30 cellular contexts compared by ENCODE assay signal in the genomic region with DNA sequence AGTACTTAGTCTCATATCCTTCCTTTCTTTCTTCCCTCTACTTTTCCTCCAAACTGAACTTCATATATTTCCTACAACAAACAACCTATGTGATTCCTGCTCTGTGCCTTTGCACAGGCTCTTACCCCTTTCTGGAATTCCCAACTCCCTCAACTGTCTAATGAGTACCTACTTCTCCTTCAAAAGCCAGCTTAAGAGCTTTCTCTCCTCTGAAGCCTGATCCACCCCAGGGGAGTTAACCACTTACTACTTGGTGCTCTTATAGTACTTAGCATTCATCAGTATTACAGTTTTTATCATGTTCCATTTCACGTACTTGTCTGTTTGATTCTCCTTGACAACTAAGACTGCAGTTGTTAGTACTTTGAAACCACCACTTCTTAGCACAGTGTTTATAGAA.
"Had no signal": no experiment of that assay in that cellular context is flagged by ENCODE, and none has a peak within 500 bp of the region (broad histone marks: within the 10 kb centered on the region; RNA-seq: fewer than 3 reads in every experiment).

No MANE protein-coding gene starts in this region.

- H3K36me3 ChIP-seq: brain microvascular endothelial cell, gastroesophageal sphincter, heart left ventricle, vagina had no signal

- H3K4me1 Mint-ChIP-seq: activated CD4-positive, alpha-beta T cell treated with anti-CD3 and anti-CD28 coated beads, Interleukin-2, amount 10 ng/mL, durations not matched to agents 24 days and 14 days; activated naive CD4-positive, alpha-beta T cell treated with anti-CD3 and anti-CD28 coated beads, Interleukin-2, amount 10 ng/mL, durations not matched to agents 7 days and 5 days; immature natural killer cell; natural killer cell; stimulated activated memory B cell treated with anti-CD40 and anti-IgM and Interleukin-4, amounts not matched to agents 10 μg/mL and 1 μg/mL and 100 μg/mL, for 72 hours; stimulated activated naive CD8-positive, alpha-beta T cell treated with anti-CD3 and anti-CD28 coated beads, Interleukin-15, amount 100 ng/mL, for 72 hours; T-cell had no signal

- H3K27ac Mint-ChIP-seq: activated CD4-positive, alpha-beta memory T cell treated with anti-CD3 and anti-CD28 coated beads for 36 hours; activated CD4-positive, alpha-beta T cell treated with anti-CD3 and anti-CD28 coated beads, Interleukin-2, amount 10 ng/mL, durations not matched to agents 24 days and 14 days; activated naive CD4-positive, alpha-beta T cell treated with anti-CD3 and anti-CD28 coated beads, Interleukin-2, amount 10 ng/mL, durations not matched to agents 7 days and 5 days; activated T-cell treated with anti-CD3 and anti-CD28 coated beads, Interleukin-2, amount 50 U/mL, for 24 hours; effector memory CD8-positive, alpha-beta T cell; immature natural killer cell; natural killer cell; stimulated activated memory B cell treated with anti-CD40 and anti-IgM and Interleukin-4, amounts not matched to agents 10 μg/mL and 1 μg/mL and 100 μg/mL, for 72 hours; stimulated activated naive CD8-positive, alpha-beta T cell treated with anti-CD3 and anti-CD28 coated beads, Interleukin-15, amount 100 ng/mL, for 72 hours; T-cell; type B pancreatic cell had no signal

- H3K4me1 ChIP-seq: gastroesophageal sphincter, heart left ventricle, vagina had no signal

- H3K4me2 ChIP-seq: smooth muscle cell had no signal

- H3K4me3 ChIP-seq: coronary artery, dorsolateral prefrontal cortex, gastroesophageal sphincter, heart left ventricle, lung, smooth muscle cell, vagina had no signal

- ATAC-seq: activated CD4-positive, CD25-positive, alpha-beta regulatory T cell treated with anti-CD3 and anti-CD28 coated beads, Interleukin-2, amount 50 U/mL, for 24 hours; effector memory CD8-positive, alpha-beta T cell; gastroesophageal sphincter; heart left ventricle; natural killer cell; stimulated activated memory B cell treated with anti-CD40 and anti-IgM and Interleukin-4, amounts not matched to agents 10 μg/mL and 1 μg/mL and 100 μg/mL, for 72 hours; stimulated activated naive CD8-positive, alpha-beta T cell treated with anti-CD3 and anti-CD28 coated beads, Interleukin-15, amount 100 ng/mL, for 72 hours; T-cell had no signal

- H3K4me3 Mint-ChIP-seq: activated CD4-positive, alpha-beta memory T cell treated with anti-CD3 and anti-CD28 coated beads for 36 hours; activated CD4-positive, alpha-beta T cell treated with anti-CD3 and anti-CD28 coated beads, Interleukin-2, amount 10 ng/mL, durations not matched to agents 24 days and 14 days; activated naive CD4-positive, alpha-beta T cell treated with anti-CD3 and anti-CD28 coated beads, Interleukin-2, amount 10 ng/mL, durations not matched to agents 7 days and 5 days; activated T-cell treated with anti-CD3 and anti-CD28 coated beads, Interleukin-2, amount 50 U/mL, for 24 hours; effector memory CD8-positive, alpha-beta T cell; immature natural killer cell; natural killer cell; stimulated activated memory B cell treated with anti-CD40 and anti-IgM and Interleukin-4, amounts not matched to agents 10 μg/mL and 1 μg/mL and 100 μg/mL, for 72 hours; stimulated activated naive CD8-positive, alpha-beta T cell treated with anti-CD3 and anti-CD28 coated beads, Interleukin-15, amount 100 ng/mL, for 72 hours; T-cell; type B pancreatic cell had no signal

- H3K36me3 Mint-ChIP-seq: activated CD4-positive, alpha-beta memory T cell treated with anti-CD3 and anti-CD28 coated beads for 36 hours; activated naive CD4-positive, alpha-beta T cell treated with anti-CD3 and anti-CD28 coated beads, Interleukin-2, amount 10 ng/mL, durations not matched to agents 7 days and 5 days; immature natural killer cell; stimulated activated memory B cell treated with anti-CD40 and anti-IgM and Interleukin-4, amounts not matched to agents 10 μg/mL and 1 μg/mL and 100 μg/mL, for 72 hours; T-cell; type B pancreatic cell had no signal

- H3K27me3 ChIP-seq: brain microvascular endothelial cell, dorsolateral prefrontal cortex, gastroesophageal sphincter, heart left ventricle, vagina had no signal

- H3K27me3 Mint-ChIP-seq: activated CD4-positive, alpha-beta memory T cell treated with anti-CD3 and anti-CD28 coated beads for 36 hours; activated CD4-positive, alpha-beta T cell treated with anti-CD3 and anti-CD28 coated beads, Interleukin-2, amount 10 ng/mL, durations not matched to agents 24 days and 14 days; activated naive CD4-positive, alpha-beta T cell treated with anti-CD3 and anti-CD28 coated beads, Interleukin-2, amount 10 ng/mL, durations not matched to agents 7 days and 5 days; activated T-cell treated with anti-CD3 and anti-CD28 coated beads, Interleukin-2, amount 50 U/mL, for 24 hours; effector memory CD8-positive, alpha-beta T cell; stimulated activated memory B cell treated with anti-CD40 and anti-IgM and Interleukin-4, amounts not matched to agents 10 μg/mL and 1 μg/mL and 100 μg/mL, for 72 hours; stimulated activated naive CD8-positive, alpha-beta T cell treated with anti-CD3 and anti-CD28 coated beads, Interleukin-15, amount 100 ng/mL, for 72 hours; T-cell; type B pancreatic cell had no signal

- H3K9me3 ChIP-seq: vagina had no signal

- H3K27ac ChIP-seq: brain microvascular endothelial cell, coronary artery, gastroesophageal sphincter, heart left ventricle, vagina had no signal

- DNase-seq: activated CD4-positive, alpha-beta memory T cell treated with anti-CD3 and anti-CD28 coated beads for 36 hours; activated CD4-positive, alpha-beta T cell treated with anti-CD3 and anti-CD28 coated beads, Interleukin-2, amount 10 ng/mL, durations not matched to agents 24 days and 14 days; activated CD8-positive, alpha-beta memory T cell treated with anti-CD3 and anti-CD28 coated beads, Interleukin-2, amount 50 U/mL, for 48 hours; activated gamma-delta T cell; activated naive CD4-positive, alpha-beta T cell treated with anti-CD3 and anti-CD28 coated beads, Interleukin-2, amount 10 ng/mL, durations not matched to agents 7 days and 5 days; activated T-cell treated with anti-CD3 and anti-CD28 coated beads, Interleukin-2, amount 50 U/mL, for 24 hours; amniotic stem cell; brain microvascular endothelial cell; dorsolateral prefrontal cortex; effector memory CD8-positive, alpha-beta T cell; heart left ventricle; hypothalamus; immature natural killer cell; kidney; mesendoderm; natural killer cell; stimulated activated CD4-positive, alpha-beta T cell treated with anti-CD3 and anti-CD28 coated beads, Interleukin-1b, Interleukin-23, amount 100 ng/mL, for 48 hours; stimulated activated CD4-positive, alpha-beta T cell treated with anti-CD3 and anti-CD28 coated beads, Interleukin-4, amount 100 ng/mL, for 4 hours; stimulated activated CD8-positive, alpha-beta memory T cell treated with anti-CD3 and anti-CD28 coated beads, Interleukin-4, amount 100 ng/mL, for 48 hours; stimulated activated naive CD8-positive, alpha-beta T cell treated with anti-CD3 and anti-CD28 coated beads, Interleukin-15, amount 100 ng/mL, for 72 hours; substantia nigra; T-cell had no signal
